8 cellular contexts compared by ENCODE assay signal in the genomic region with DNA sequence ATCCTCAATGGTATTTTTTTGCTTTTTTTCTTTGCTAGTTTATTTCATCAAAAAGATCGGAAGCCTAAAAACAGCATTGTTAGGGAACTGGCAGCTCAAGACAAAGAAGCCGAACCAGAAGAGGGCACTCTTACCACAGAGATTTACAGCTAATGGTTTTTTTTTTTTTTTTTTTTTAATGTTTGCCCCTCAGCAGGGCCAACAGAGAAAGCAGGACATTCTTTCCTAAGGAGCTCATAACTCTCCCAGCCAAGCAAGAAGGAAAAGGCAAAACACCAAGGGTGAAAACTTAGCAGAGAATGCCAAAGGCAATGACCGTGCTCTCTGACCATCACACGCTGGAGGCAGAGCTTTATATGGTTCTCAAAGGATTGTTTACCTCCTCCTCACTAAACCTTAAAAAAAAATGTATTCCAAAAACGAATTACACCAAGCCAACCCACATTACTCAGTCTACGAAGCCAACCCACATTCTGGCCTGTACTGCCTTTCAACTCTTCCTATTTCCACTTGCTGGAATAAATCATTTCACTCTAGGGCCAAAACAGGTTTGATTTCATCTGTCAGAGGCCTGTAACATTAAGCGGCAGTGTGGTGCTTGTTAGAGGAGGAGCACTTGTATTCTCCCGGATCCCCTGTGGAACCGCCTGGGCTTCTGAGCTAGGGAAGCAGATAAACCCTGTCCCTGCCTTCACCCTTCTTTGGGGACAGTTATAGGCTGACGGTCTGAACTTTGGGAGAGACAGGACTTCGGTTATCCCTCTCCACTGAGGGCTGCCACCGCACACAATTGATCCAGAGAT. TPM values are rescaled to one million over a fixed set of nuclear protein-coding genes. Genes with fewer than 3 reads are reported as not detected.
DNase-seq lines count a peak whose midpoint lies in the region; ATAC-seq lines count a peak whose summit lies in the region.

No MANE protein-coding gene starts in this region.

- no peaks in the 10 kb centered on the region for H3K4me1 ChIP-seq in CD8-positive, alpha-beta memory T cell (ENCODE audit: insufficient read depth, low read length)
- 0 out of 2 replicates have a peak, but pooled peaks cover 3% of the 10 kb centered on the region for H3K4me1 ChIP-seq in HAP-1
- H3K4me1 ChIP-seq in iPS-20b (ENCODE audit: insufficient read depth, low read length) = peaks cover 6% of the 10 kb centered on the region; the same call in 1 of the 2 replicates
- peaks cover 12% of the 10 kb centered on the region for H3K4me1 ChIP-seq in skeletal muscle satellite cell (ENCODE audit: control insufficient read depth, insufficient read depth, low read length)

- POLR2A ChIA-PET in CD8-positive, alpha-beta memory T cell (lab: Charles Lee) = interaction anchor here (0.6 to 0.9 kb wide), 3 partner anchors 54 to 325 kb away, joined by 3 to 4 read pairs (median 3); no protein-coding TSS in a partner anchor

- no peaks in the 10 kb centered on the region for H3K9me3 Mint-ChIP-seq in CD8-positive, alpha-beta memory T cell

- H3K27ac Mint-ChIP-seq in CD8-positive, alpha-beta memory T cell = peak overlapping the region in 1 of 8 donors; percentile 26

- in situ Hi-C loops in HAP-1 (cut with MboI; ENCODE audit: low sequenced_read_pairs) = loop anchor here (5.0 to 25.0 kb wide), 2 partner anchors 322 to 532 kb away; no protein-coding TSS in a partner anchor

- no peaks in the 10 kb centered on the region for H3K36me3 Mint-ChIP-seq in CD8-positive, alpha-beta memory T cell

- H3K36me3 ChIP-seq in CD8-positive, alpha-beta memory T cell (ENCODE audit: insufficient read depth, low read length) = no peaks in the 10 kb centered on the region
- H3K36me3 ChIP-seq in HAP-1 (replicated peaks) = no peaks in the 10 kb centered on the region
- no peaks in the 10 kb centered on the region for H3K36me3 ChIP-seq in iPS-20b (ENCODE audit: insufficient read depth, low read depth, low read length)
- H3K36me3 ChIP-seq in skeletal muscle satellite cell (ENCODE audit: insufficient read depth, low read length) = no peaks in the 10 kb centered on the region

- H3K27me3 Mint-ChIP-seq in CD8-positive, alpha-beta memory T cell = peaks cover 2 to 3% of the 10 kb centered on the region in 2 donors

- no peak overlapping the region for H3K4me3 Mint-ChIP-seq in CD8-positive, alpha-beta memory T cell

- H3K4me1 Mint-ChIP-seq in CD8-positive, alpha-beta memory T cell = peaks cover 0 to 4% (median 3%) of the 10 kb centered on the region in 3 donors

- H3K27ac ChIP-seq in CD8-positive, alpha-beta memory T cell (ENCODE audit: low read depth, low read length) = no peak overlapping the region
- H3K27ac ChIP-seq in iPS-20b (ENCODE audit: low read length) = no peak overlapping the region

- peak in 4 of 5 donors; percentile 12 to 51 (median 30) for DNase-seq in CD8-positive, alpha-beta memory T cell
- DNase-seq in HAP-1 (ENCODE audit: low spot score in 2 of 2) (peak; percentile 54 to 71), NCI-H524 (lab: John Stamatoyannopoulos, UW) (peak; percentile 16 to 43), astrocyte of the hippocampus (ENCODE audit: low read depth, low spot score) (peak; percentile 95), NCI-H1048 (lab: John Stamatoyannopoulos, UW) (no peak)

- H3K4me2 ChIP-seq in skeletal muscle satellite cell (ENCODE audit: low read length) = peak overlapping the region; percentile 55

- ATAC-seq in GM18867 (IDR thresholded peaks at IDR 0.05; ENCODE audit: unreplicated experiment) = no peak

- no peak overlapping the region for H3K4me3 ChIP-seq in CD8-positive, alpha-beta memory T cell (ENCODE audit: low read length)
- no peak overlapping the region for H3K4me3 ChIP-seq in HAP-1
- no peak overlapping the region for H3K4me3 ChIP-seq in iPS-20b (ENCODE audit: low read length)
- peak overlapping the region; percentile 14 for H3K4me3 ChIP-seq in skeletal muscle satellite cell (ENCODE audit: low read length)

- CTCF ChIA-PET in CD8-positive, alpha-beta memory T cell (lab: Charles Lee) = interaction anchor here (0.7 to 2.0 kb wide), 18 partner anchors 10 to 522 kb away, joined by 3 to 10 read pairs (median 4); a partner anchor contains a TSS

- H3K9ac ChIP-seq in iPS-20b (ENCODE audit: low read depth, low read length) = peak overlapping the region; percentile 31; the same call in 1 of the 2 replicates
- H3K9ac ChIP-seq in skeletal muscle satellite cell (ENCODE audit: low read depth, low read length) = peak overlapping the region; percentile 61

- H3K27me3 ChIP-seq in CD8-positive, alpha-beta memory T cell (ENCODE audit: insufficient read depth, low read length, poor library complexity, severe bottlenecking) = no peaks in the 10 kb centered on the region
- 0 out of 2 replicates have a peak, but pooled peaks cover 3% of the 10 kb centered on the region for H3K27me3 ChIP-seq in HAP-1 (ENCODE audit: low read depth)
- H3K27me3 ChIP-seq in iPS-20b (ENCODE audit: insufficient read depth, low read length) = no peaks in the 10 kb centered on the region
- no peaks in the 10 kb centered on the region for H3K27me3 ChIP-seq in skeletal muscle satellite cell (ENCODE audit: control insufficient read depth, insufficient read depth, low read length)

- H3K9me3 ChIP-seq in CD8-positive, alpha-beta memory T cell (ENCODE audit: low read length) = no peaks in the 10 kb centered on the region
- H3K9me3 ChIP-seq in HAP-1 (no peaks in the 10 kb centered on the region), iPS-20b (ENCODE audit: insufficient read depth, low read depth, low read length) (no peaks in the 10 kb centered on the region), skeletal muscle satellite cell (replicated peaks; ENCODE audit: low read length) (no peaks in the 10 kb centered on the region)

RNA-seq across cellular contexts. Expression of a gene that starts 35.6 kb away (rescaled TPM):
- total RNA-seq in CD8-positive, alpha-beta memory T cell = 10 to 100 TPM; 31.9 to 35.0 TPM
- 78.3 TPM for polyA plus RNA-seq in CD8-positive, alpha-beta memory T cell
- 30.2 and 31.7 TPM in 2 replicates for total RNA-seq in skeletal muscle satellite cell (2012; rRNA removed)
